Comparison of ENCODE assay signal across 30 cellular contexts in genomic region chr7:158292948-158293347, GRCh38.
"Had no signal": no experiment of that assay in that cellular context is flagged by ENCODE, and none has a peak within 500 bp of the region (broad histone marks: within the 10 kb centered on the region; RNA-seq: fewer than 3 reads in every experiment).

No MANE protein-coding gene starts in this region.

- H3K27me3 Mint-ChIP-seq: activated B cell treated with CpG ODN at 0.5 μM for 24 hours; activated naive CD4-positive, alpha-beta T cell treated with anti-CD3 and anti-CD28 coated beads, Interleukin-2, amount 50 U/mL, for 24 hours; activated naive CD8-positive, alpha-beta T cell treated with anti-CD3 and anti-CD28 coated beads for 36 hours; activated naive CD8-positive, alpha-beta T cell treated with anti-CD3 and anti-CD28 coated beads, Interleukin-2, amount 50 U/mL, for 24 hours had no signal

- H3K27ac Mint-ChIP-seq: activated B cell treated with CpG ODN at 0.5 μM for 24 hours; activated CD8-positive, alpha-beta T cell treated with anti-CD3 and anti-CD28 coated beads for 36 hours; activated naive CD4-positive, alpha-beta T cell treated with anti-CD3 and anti-CD28 coated beads for 36 hours; activated naive CD4-positive, alpha-beta T cell treated with anti-CD3 and anti-CD28 coated beads, Interleukin-2, amount 50 U/mL, for 24 hours; activated naive CD8-positive, alpha-beta T cell treated with anti-CD3 and anti-CD28 coated beads for 36 hours; activated naive CD8-positive, alpha-beta T cell treated with anti-CD3 and anti-CD28 coated beads, Interleukin-2, amount 50 U/mL, for 24 hours; activated T-helper 1 cell treated with anti-CD3 and anti-CD28 coated beads, Interleukin-12 subunit alpha, Interleukin-12 subunit beta, Interleukin-2, Interleukin-4 antibody, amounts not matched to agents 30 ng/mL and 10 ng/mL and 1 ng/mL, durations not matched to agents 14 hours and 24 hours and 36 hours; activated T-helper 2 cell treated with anti-CD3 and anti-CD28 coated beads, Interferon-gamma antibody, Interleukin-2, Interleukin-4, amounts not matched to agents 10 μg/mL and 5 μg/mL and 100 μg/mL, durations not matched to agents 14 hours and 24 hours and 36 hours; effector memory CD8-positive, alpha-beta T cell; T-cell; T-helper 1 cell treated with Interleukin-12 subunit alpha and Interleukin-12 subunit beta and Interleukin-4 antibody, amounts not matched to agents 30 μg/mL and 1 μg/mL, for 36 hours had no signal

- H3K4me3 ChIP-seq: adrenal gland, body of pancreas, esophagus squamous epithelium, gastroesophageal sphincter, heart right ventricle had no signal

- DNase-seq: activated B cell treated with CpG ODN at 0.5 μM for 24 hours; activated CD4-positive, alpha-beta T cell treated with anti-CD3 and anti-CD28 coated beads for 48 hours; activated CD4-positive, alpha-beta T cell treated with anti-CD3 and anti-CD28 coated beads, Interleukin-2, amount 50 U/mL, for 1 hour; activated CD4-positive, alpha-beta T cell treated with anti-CD3 and anti-CD28 coated beads, Interleukin-2, amount 50 U/mL, for 48 hours; activated CD8-positive, alpha-beta T cell treated with anti-CD3 and anti-CD28 coated beads for 36 hours; activated naive CD4-positive, alpha-beta T cell treated with anti-CD3 and anti-CD28 coated beads for 36 hours; activated naive CD8-positive, alpha-beta T cell treated with anti-CD3 and anti-CD28 coated beads for 36 hours; activated naive CD8-positive, alpha-beta T cell treated with anti-CD3 and anti-CD28 coated beads, Interleukin-2, amount 50 U/mL, for 24 hours; activated T-cell treated with anti-CD3 and anti-CD28 coated beads, Interleukin-2, amount 50 U/mL, for 48 hours; adrenal gland; amygdala; body of pancreas; caudate nucleus; cortex of kidney; dermis blood vessel endothelial cell; effector CD4-positive, alpha-beta T cell; effector memory CD8-positive, alpha-beta T cell; erythroblast; esophagus squamous epithelium; foreskin melanocyte; heart right ventricle; T-cell; T1000; WERI-Rb-1 had no signal

- H3K9me3 ChIP-seq: body of pancreas had no signal

- H3K27me3 ChIP-seq: adrenal gland, body of pancreas, esophagus squamous epithelium had no signal

- H3K4me1 Mint-ChIP-seq: activated B cell treated with CpG ODN at 0.5 μM for 24 hours; activated naive CD4-positive, alpha-beta T cell treated with anti-CD3 and anti-CD28 coated beads, Interleukin-2, amount 50 U/mL, for 24 hours; activated naive CD8-positive, alpha-beta T cell treated with anti-CD3 and anti-CD28 coated beads for 36 hours; activated naive CD8-positive, alpha-beta T cell treated with anti-CD3 and anti-CD28 coated beads, Interleukin-2, amount 50 U/mL, for 24 hours; T-cell had no signal

- H3K4me1 ChIP-seq: adrenal gland, body of pancreas, esophagus squamous epithelium, gastroesophageal sphincter, heart right ventricle had no signal

- H3K4me3 Mint-ChIP-seq: activated B cell treated with CpG ODN at 0.5 μM for 24 hours; activated CD8-positive, alpha-beta T cell treated with anti-CD3 and anti-CD28 coated beads for 36 hours; activated naive CD4-positive, alpha-beta T cell treated with anti-CD3 and anti-CD28 coated beads for 36 hours; activated naive CD4-positive, alpha-beta T cell treated with anti-CD3 and anti-CD28 coated beads, Interleukin-2, amount 50 U/mL, for 24 hours; activated naive CD8-positive, alpha-beta T cell treated with anti-CD3 and anti-CD28 coated beads for 36 hours; activated naive CD8-positive, alpha-beta T cell treated with anti-CD3 and anti-CD28 coated beads, Interleukin-2, amount 50 U/mL, for 24 hours; activated T-helper 1 cell treated with anti-CD3 and anti-CD28 coated beads, Interleukin-12 subunit alpha, Interleukin-12 subunit beta, Interleukin-2, Interleukin-4 antibody, amounts not matched to agents 30 ng/mL and 10 ng/mL and 1 ng/mL, durations not matched to agents 14 hours and 24 hours and 36 hours; effector memory CD8-positive, alpha-beta T cell; T-cell; T-helper 1 cell treated with Interleukin-12 subunit alpha and Interleukin-12 subunit beta and Interleukin-4 antibody, amounts not matched to agents 30 μg/mL and 1 μg/mL, for 36 hours had no signal

- H3K36me3 Mint-ChIP-seq: activated naive CD8-positive, alpha-beta T cell treated with anti-CD3 and anti-CD28 coated beads for 36 hours; T-cell had no signal

- H3K27ac ChIP-seq: adrenal gland, body of pancreas, esophagus squamous epithelium, gastroesophageal sphincter, heart right ventricle, WERI-Rb-1 had no signal

- H3K36me3 ChIP-seq: adrenal gland, esophagus squamous epithelium, gastroesophageal sphincter, heart right ventricle, WERI-Rb-1 had no signal

- ATAC-seq: activated CD4-positive, CD25-positive, alpha-beta regulatory T cell treated with anti-CD3 and anti-CD28 coated beads, Interleukin-2, amount 50 U/mL, for 24 hours; activated CD8-positive, alpha-beta T cell treated with anti-CD3 and anti-CD28 coated beads for 36 hours; activated naive CD8-positive, alpha-beta T cell treated with anti-CD3 and anti-CD28 coated beads, Interleukin-2, amount 50 U/mL, for 24 hours; body of pancreas; effector memory CD8-positive, alpha-beta T cell; gastroesophageal sphincter; heart right ventricle; T-cell had no signal
